22 cellular contexts compared by ENCODE assay signal in the genomic region with DNA sequence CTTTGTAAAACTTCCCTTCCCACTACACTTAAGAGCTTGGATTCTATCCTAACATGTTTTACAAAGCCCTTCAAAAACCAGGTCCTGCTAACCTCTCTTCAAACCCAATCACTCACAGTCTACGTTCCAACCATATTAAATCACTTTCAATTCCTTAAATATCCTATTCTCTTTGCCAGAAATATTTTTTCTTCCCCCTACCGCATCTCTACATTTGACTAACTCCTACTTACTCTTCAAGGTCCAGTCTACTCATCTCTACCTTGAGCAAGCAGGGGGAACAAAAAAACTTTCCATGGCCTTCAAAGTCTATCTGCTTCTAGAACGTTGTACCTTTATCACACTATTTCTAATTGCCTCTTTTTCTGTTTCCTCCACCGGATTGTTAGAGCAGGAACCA.
"Had no signal": no experiment of that assay in that cellular context is flagged by ENCODE, and none has a peak within 500 bp of the region (broad histone marks: within the 10 kb centered on the region; RNA-seq: fewer than 3 reads in every experiment).

No MANE protein-coding gene starts in this region.

- H3K27me3 Mint-ChIP-seq: activated CD4-positive, alpha-beta T cell treated with anti-CD3 and anti-CD28 coated beads, Interleukin-2, amount 10 ng/mL, durations not matched to agents 24 days and 14 days; activated naive CD8-positive, alpha-beta T cell treated with anti-CD3 and anti-CD28 coated beads, Interleukin-2, amount 50 U/mL, for 24 hours; brain; central memory CD8-positive, alpha-beta T cell had no signal

- H3K4me3 Mint-ChIP-seq: activated CD4-positive, alpha-beta T cell treated with anti-CD3 and anti-CD28 coated beads, Interleukin-2, amount 10 ng/mL, durations not matched to agents 24 days and 14 days; activated naive CD8-positive, alpha-beta T cell treated with anti-CD3 and anti-CD28 coated beads, Interleukin-2, amount 50 U/mL, for 24 hours; activated T-cell treated with anti-CD3 and anti-CD28 coated beads, Interleukin-2, amount 50 U/mL, for 4 hours; brain; central memory CD8-positive, alpha-beta T cell; T-helper 1 cell treated with Interleukin-12 subunit alpha and Interleukin-12 subunit beta and Interleukin-4 antibody, amounts not matched to agents 30 μg/mL and 1 μg/mL, for 36 hours; WTC11 had no signal

- H3K27ac Mint-ChIP-seq: activated CD4-positive, alpha-beta T cell treated with anti-CD3 and anti-CD28 coated beads, Interleukin-2, amount 10 ng/mL, durations not matched to agents 24 days and 14 days; activated naive CD4-positive, alpha-beta T cell treated with anti-CD3 and anti-CD28 coated beads, Interleukin-2, amount 50 U/mL, for 72 hours; brain; T-helper 1 cell treated with Interleukin-12 subunit alpha and Interleukin-12 subunit beta and Interleukin-4 antibody, amounts not matched to agents 30 μg/mL and 1 μg/mL, for 36 hours; WTC11 had no signal

- H3K9me3 Mint-ChIP-seq: activated CD4-positive, alpha-beta T cell treated with anti-CD3 and anti-CD28 coated beads, Interleukin-2, amount 10 ng/mL, durations not matched to agents 24 days and 14 days; activated naive CD8-positive, alpha-beta T cell treated with anti-CD3 and anti-CD28 coated beads, Interleukin-2, amount 50 U/mL, for 24 hours; activated T-cell treated with anti-CD3 and anti-CD28 coated beads, Interleukin-2, amount 50 U/mL, for 4 hours; brain; central memory CD8-positive, alpha-beta T cell; T-helper 1 cell treated with Interleukin-12 subunit alpha and Interleukin-12 subunit beta and Interleukin-4 antibody, amounts not matched to agents 30 μg/mL and 1 μg/mL, for 36 hours; WTC11 had no signal

- ATAC-seq: activated naive CD4-positive, alpha-beta T cell treated with anti-CD3 and anti-CD28 coated beads, Interleukin-2, amount 50 U/mL, for 72 hours; activated naive CD8-positive, alpha-beta T cell treated with anti-CD3 and anti-CD28 coated beads, Interleukin-2, amount 50 U/mL, for 24 hours; activated T-cell treated with anti-CD3 and anti-CD28 coated beads, Interleukin-2, amount 50 U/mL, for 4 hours; PC-3; WTC11 had no signal

- DNase-seq: activated CD4-positive, alpha-beta T cell treated with anti-CD3 and anti-CD28 coated beads, Interleukin-2, amount 10 ng/mL, durations not matched to agents 24 days and 14 days; activated CD4-positive, alpha-beta T cell treated with anti-CD3 and anti-CD28 coated beads, Interleukin-2, amount 50 U/mL, for 48 hours; activated CD4-positive, CD25-positive, alpha-beta regulatory T cell treated with anti-CD3 and anti-CD28 coated beads, Interleukin-2, amount 50 U/mL, for 72 hours; activated effector memory CD4-positive, alpha-beta T cell treated with anti-CD3 and anti-CD28 coated beads, Interleukin-2, amount 50 U/mL, for 16 hours; activated naive CD4-positive, alpha-beta T cell treated with Interleukin-2 at 50 U/mL for 16 hours; activated naive CD8-positive, alpha-beta T cell treated with anti-CD3 and anti-CD28 coated beads, Interleukin-2, amount 50 U/mL, for 24 hours; activated T-cell treated with anti-CD3 and anti-CD28 coated beads, Interleukin-2, amount 50 U/mL, for 4 hours; amygdala; Kasumi-1; NCI-H1092; NCI-H1417 treated with DMSO at 0.1 percent for 48 hours; NCI-H1694 treated with DMSO at 0.1 percent for 48 hours; NCI-H2081; NCI-H510A treated with DMSO at 0.1 percent for 48 hours; NCI-H69; PC-3; SHP77 treated with DMSO at 0.1 percent for 48 hours had no signal
